20 cellular contexts compared by ENCODE assay signal in genomic region chr13:72645521-72645920, GRCh38.
DNase-seq lines count a peak whose midpoint lies in the region; ATAC-seq and TF ChIP-seq lines count a peak whose summit lies in the region.
"Had no signal": no experiment of that assay in that cellular context is flagged by ENCODE, and none has a peak within 500 bp of the region (broad histone marks: within the 10 kb centered on the region; RNA-seq: fewer than 3 reads in every experiment).

No MANE protein-coding gene starts in this region.

- no peaks in the 10 kb centered on the region for H3K36me3 ChIP-seq in left ventricle myocardium inferior
- H3K36me3 ChIP-seq in right atrium auricular region: no peaks in the 10 kb centered on the region
- H3K36me3 ChIP-seq: BE2C; BLaER1 treated with 17β-estradiol and CSF1 and Interleukin-3, amounts not matched to agents 10 nM and 100 nM had no signal

- H3K9me3 ChIP-seq in left ventricle myocardium inferior (replicated peaks): no peaks in the 10 kb centered on the region
- no peaks in the 10 kb centered on the region for H3K9me3 ChIP-seq in right atrium auricular region
- H3K9me3 ChIP-seq: A549; BE2C; BLaER1 treated with 17β-estradiol and CSF1 and Interleukin-3, amounts not matched to agents 10 nM and 100 nM had no signal

- intact Hi-C loops in left ventricle myocardium inferior (cut with micrococcal nuclease): no loop called here

- ATAC-seq in GM18868 (IDR thresholded peaks at IDR 0.05; ENCODE audit: unreplicated experiment) (peak; percentile 40), GM18517 (IDR thresholded peaks at IDR 0.05; ENCODE audit: unreplicated experiment) (no peak)
- ATAC-seq: A549, GM23338, HCT116 had no signal

- H3K27me3 ChIP-seq in left ventricle myocardium inferior (ENCODE audit: low read depth): no peaks in the 10 kb centered on the region
- no peaks in the 10 kb centered on the region for H3K27me3 ChIP-seq in right atrium auricular region
- H3K27me3 ChIP-seq: BE2C; BLaER1 treated with 17β-estradiol and CSF1 and Interleukin-3, amounts not matched to agents 10 nM and 100 nM had no signal

- no peak for TF ChIP-seq CTCF in left ventricle myocardium inferior (IDR thresholded peaks at IDR 0.05; ENCODE audit: borderline replicate concordance)
- no peak for TF ChIP-seq CTCF in right atrium auricular region (IDR thresholded peaks at IDR 0.05)

- peak overlapping the region; percentile 20 for H3K27ac ChIP-seq in left ventricle myocardium inferior (replicated peaks)
- H3K27ac ChIP-seq in right atrium auricular region: no peak overlapping the region
- H3K27ac ChIP-seq: A549; BLaER1 treated with 17β-estradiol and CSF1 and Interleukin-3, amounts not matched to agents 10 nM and 100 nM had no signal

- DNase-seq in left ventricle myocardium inferior (no peak), right atrium auricular region (ENCODE audit: low spot score) (no peak), RPMI8226 (peak; percentile 3), COLO829 (ENCODE audit: low spot score) (no peak), activated gamma-delta T cell (lab: John Stamatoyannopoulos, UW) (no peak)
- DNase-seq: 8988T; ACHN; AML-193; BE2C; Calu3; CD4-positive, alpha-beta T cell; CD8-positive, alpha-beta memory T cell; COR-L47; H9 had no signal

- no peak overlapping the region for H3K4me3 ChIP-seq in left ventricle myocardium inferior
- no peak overlapping the region for H3K4me3 ChIP-seq in right atrium auricular region
- H3K4me3 ChIP-seq: A549; BLaER1 treated with 17β-estradiol and CSF1 and Interleukin-3, amounts not matched to agents 10 nM and 100 nM; GM23338 had no signal

- H3K4me1 ChIP-seq in left ventricle myocardium inferior (no peaks in the 10 kb centered on the region), right atrium auricular region (no peaks in the 10 kb centered on the region)
- H3K4me1 ChIP-seq: A549; BE2C; BLaER1 treated with 17β-estradiol and CSF1 and Interleukin-3, amounts not matched to agents 10 nM and 100 nM had no signal
